In the genomic region with DNA sequence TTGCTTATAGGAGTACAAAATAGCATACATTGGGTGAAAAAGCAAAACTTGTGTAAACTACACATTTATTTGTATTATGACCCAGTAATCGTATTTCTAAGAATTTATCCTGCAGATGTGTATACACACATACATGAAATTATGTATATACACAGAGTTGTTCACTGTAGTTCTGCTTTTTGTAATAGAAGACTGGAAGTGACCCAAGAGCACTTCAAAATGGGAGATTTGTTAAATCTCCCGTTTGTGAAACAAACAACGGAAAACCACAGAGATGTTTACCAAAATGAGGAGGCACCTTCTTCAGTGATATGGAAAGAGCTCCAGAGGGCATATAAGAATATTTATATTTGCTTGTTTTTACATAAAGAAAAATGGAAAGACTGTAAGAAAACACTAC, we compare ENCODE assay signal across 15 cellular contexts. TPM values are rescaled to one million over a fixed set of nuclear protein-coding genes. Genes with fewer than 3 reads are reported as not detected.
"Had no signal": no experiment of that assay in that cellular context is flagged by ENCODE, and none has a peak within 500 bp of the region (broad histone marks: within the 10 kb centered on the region; RNA-seq: fewer than 3 reads in every experiment).

No MANE protein-coding gene starts in this region.

- H3K27me3 ChIP-seq: ascending aorta, esophagus squamous epithelium, tibial artery had no signal

- H3K36me3 ChIP-seq: ascending aorta, esophagus squamous epithelium, tibial artery had no signal

- H3K4me3 ChIP-seq: ascending aorta, esophagus squamous epithelium, lung, skin epidermis, tibial artery had no signal

- H3K4me1 ChIP-seq: ascending aorta, esophagus squamous epithelium, tibial artery had no signal

- DNase-seq: activated CD4-positive, alpha-beta T cell treated with anti-CD3 and anti-CD28 coated beads for 36 hours; activated CD8-positive, alpha-beta T cell treated with anti-CD3 and anti-CD28 coated beads, Interleukin-2, amount 10 ng/mL, durations not matched to agents 7 days and 5 days; activated naive CD4-positive, alpha-beta T cell; activated naive CD8-positive, alpha-beta T cell treated with anti-CD3 and anti-CD28 coated beads, Interleukin-2, amount 50 U/mL, for 24 hours; esophagus squamous epithelium; foreskin melanocyte; head of caudate nucleus; left cardiac atrium; naive thymus-derived CD8-positive, alpha-beta T cell; posterior cingulate gyrus; tibial artery had no signal

- H3K27ac ChIP-seq: ascending aorta, esophagus squamous epithelium, tibial artery, VCaP had no signal

RNA-seq across cellular contexts. Expression of a gene that starts 32.2 kb away (rescaled TPM):
- polyA plus RNA-seq: lung; naive thymus-derived CD8-positive, alpha-beta T cell had no signal

RNA-seq across cellular contexts. Expression of a gene that starts 41.2 kb away (rescaled TPM):
- polyA plus RNA-seq: naive thymus-derived CD8-positive, alpha-beta T cell had no signal

RNA-seq across cellular contexts. Expression of a gene that starts 58.6 kb away (rescaled TPM):
- polyA plus RNA-seq: lung; naive thymus-derived CD8-positive, alpha-beta T cell had no signal
